8 cellular contexts compared by ENCODE assay signal in genomic region chr3:33096103-33096868, GRCh38. TPM values are rescaled to one million over a fixed set of nuclear protein-coding genes. Genes with fewer than 3 reads are reported as not detected.
A peak's percentile ranks its signal among the peaks of the same experiment; 100 is the strongest.
DNase-seq lines count a peak whose midpoint lies in the region; ATAC-seq and TF ChIP-seq lines count a peak whose summit lies in the region.

No MANE protein-coding gene starts in this region.

- H3K4me3 ChIP-seq in epithelial cell of proximal tubule (ENCODE audit: low read depth, low read length) (peak overlapping the region; percentile 98), mucosa of descending colon (peak overlapping the region; percentile 96), stomach smooth muscle (ENCODE audit: low read length in 2 of 2) (peak overlapping the region; percentile 91 to 95)

- DNase-seq in NCI-H2196 (lab: John Stamatoyannopoulos, UW; ENCODE audit: unreplicated experiment) = peak; percentile 3
- no peak for DNase-seq in NCI-H2196 treated with DMSO at 0.1 percent for 48 hours (lab: John Stamatoyannopoulos, UW; ENCODE audit: unreplicated experiment)
- DNase-seq in NCI-H526 (lab: John Stamatoyannopoulos, UW) = peak; percentile 6 to 57
- DNase-seq in activated T-cell treated with anti-CD3 and anti-CD28 coated beads for 24 hours (ENCODE audit: low read depth) = peak; percentile 29
- DNase-seq in epithelial cell of proximal tubule (ENCODE audit: low read depth) = no peak
- DNase-seq in mucosa of descending colon = peak; percentile 70 to 83 (median 80)

- intact Hi-C loops in mucosa of descending colon (cut with DNase I, micrococcal nuclease) = no loop called here

- no peaks in the 10 kb centered on the region for H3K27me3 ChIP-seq in stomach smooth muscle (ENCODE audit: control insufficient read depth in 1 of 2, insufficient read depth in 2 of 2, low read length in 2 of 2)

- ATAC-seq in HG02870 (IDR thresholded peaks at IDR 0.05; ENCODE audit: unreplicated experiment) (peak; percentile 49), mucosa of descending colon (peak; percentile 82)

- H3K27ac ChIP-seq in stomach smooth muscle (ENCODE audit: low read length) = peak overlapping the region; percentile 85

- H3K4me1 ChIP-seq in mucosa of descending colon (ENCODE audit: low read depth) (peaks cover 10% of the 10 kb centered on the region), stomach smooth muscle (ENCODE audit: control insufficient read depth, insufficient read depth, low read length) (peaks cover 20% of the 10 kb centered on the region)

- no peaks in the 10 kb centered on the region for H3K36me3 ChIP-seq in mucosa of descending colon (ENCODE audit: low read depth)
- H3K36me3 ChIP-seq in stomach smooth muscle (ENCODE audit: control insufficient read depth in 2 of 2, insufficient read depth in 2 of 2, low read length in 2 of 2) = peaks cover 5 to 17% of the 10 kb centered on the region in 2 donors

- H3K9me3 ChIP-seq in mucosa of descending colon (no peaks in the 10 kb centered on the region), stomach smooth muscle (ENCODE audit: control insufficient read depth in 2 of 2, low read length in 2 of 2) (no peaks in the 10 kb centered on the region)

- H3K9ac ChIP-seq in stomach smooth muscle (ENCODE audit: low read length in 2 of 2) = peak overlapping the region; percentile 80 to 93

- TF ChIP-seq CTCF in epithelial cell of proximal tubule (conservative IDR thresholded peaks at IDR 0.05; ENCODE audit: low read depth, low read length) = no peak
- no peak for TF ChIP-seq CTCF in mucosa of descending colon (IDR thresholded peaks at IDR 0.05)

RNA-seq across cellular contexts. Expression of gene GLB1, which starts 0.7 kb away (rescaled TPM):
- 70.0 and 107 TPM in 2 replicates for total RNA-seq in epithelial cell of proximal tubule
- total RNA-seq in mucosa of descending colon = 10 to 100 TPM; 60.9 to 96.7 (median 84.9) TPM

RNA-seq across cellular contexts. Expression of gene TMPPE, which starts 0.7 kb away (rescaled TPM):
- total RNA-seq in epithelial cell of proximal tubule (3.6 and 4.0 TPM in 2 replicates), mucosa of descending colon (10 to 100 TPM; 10.4 to 17.2 (median 16.3) TPM)

RNA-seq across cellular contexts. Expression of gene CRTAP, which starts 17.5 kb away (rescaled TPM):
- total RNA-seq in epithelial cell of proximal tubule (180 and 193 TPM in 2 replicates), mucosa of descending colon (100 to 1,000 TPM in 1 of 3 donors, 10 to 100 TPM in 2; 55.0 to 269 (median 83.3) TPM)

Comparison
In these comparisons a context has a peak if more than half of its experiments do, and no peak if none do; other contexts are left out.
1. DNase-seq: peak in NCI-H2196 (single experiment), NCI-H526 (2 of 2), activated T-cell treated with anti-CD3 and anti-CD28 coated beads for 24 hours (single experiment) and mucosa of descending colon (3 of 3); none in NCI-H2196 treated with DMSO at 0.1 percent for 48 hours (single experiment) and epithelial cell of proximal tubule (single experiment).
2. Peak in every context shown above with its lines, with median percentiles within 50 percentile points of each other: H3K4me3 ChIP-seq.